In the genomic region with DNA sequence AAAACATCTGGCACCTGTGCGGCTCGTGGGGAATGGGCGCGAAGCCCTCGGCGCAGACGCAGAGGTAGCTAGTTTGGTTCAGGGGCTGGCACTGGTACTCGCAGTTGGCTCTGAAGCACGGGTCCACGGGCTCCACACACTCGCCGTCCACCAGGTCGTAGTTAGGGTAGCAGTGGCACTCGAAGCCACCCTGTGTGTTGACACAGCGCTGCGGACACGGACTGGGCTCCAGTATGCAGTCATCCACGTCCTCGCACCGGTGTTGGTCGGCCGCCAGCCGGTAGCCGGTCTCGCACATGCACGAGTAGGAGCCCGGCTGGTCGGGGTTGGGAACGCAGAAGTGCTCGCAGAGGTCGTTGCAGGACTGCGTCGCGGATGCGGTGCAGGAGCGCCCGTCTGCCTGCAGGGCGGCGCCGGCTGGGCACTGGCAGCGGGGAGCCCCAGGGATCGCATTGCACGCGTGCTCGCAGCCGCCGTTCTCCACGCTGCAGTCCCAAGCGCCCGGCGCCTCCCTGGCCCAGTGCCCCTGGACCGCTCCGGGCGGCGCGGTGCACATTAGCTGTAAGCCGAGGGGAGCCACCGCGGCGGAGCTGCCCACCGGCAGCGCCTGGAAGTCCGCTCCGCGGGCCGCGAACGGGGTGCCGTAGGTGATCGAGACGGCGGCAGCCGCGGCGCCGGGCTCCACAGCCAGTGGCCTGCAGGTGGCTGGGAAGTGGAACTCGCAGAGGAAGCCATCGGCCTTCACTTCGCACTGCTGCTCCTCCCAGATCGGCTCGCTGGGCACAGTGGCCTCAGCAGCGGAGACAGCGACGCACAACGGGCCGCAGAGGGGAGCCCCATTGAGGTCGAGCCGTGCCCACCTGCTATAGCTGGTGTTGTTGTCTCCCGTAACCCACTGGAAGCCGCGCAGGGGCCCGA, we compare ENCODE assay signal across 8 cellular contexts. TPM values are rescaled to one million over a fixed set of nuclear protein-coding genes. Genes with fewer than 3 reads are reported as not detected.
DNase-seq lines count a peak whose midpoint lies in the region; ATAC-seq, FAIRE-seq and TF ChIP-seq lines count a peak whose summit lies in the region.

No MANE protein-coding gene starts in this region.

- H3K4me1 ChIP-seq in iPS-15b (ENCODE audit: control insufficient read depth, insufficient read depth, low read length) (peaks cover 2% of the 10 kb centered on the region), skeletal muscle satellite cell (ENCODE audit: control insufficient read depth, insufficient read depth, low read length) (peaks cover 40% of the 10 kb centered on the region)

- DNase-seq in ELR (ENCODE audit: low read depth) (peak; percentile 14), NB4 (ENCODE audit: low read depth) (peak; percentile 89), astrocyte of the cerebellum (ENCODE audit: low read depth) (no peak), HTR-8/SVneo (ENCODE audit: insufficient read length, low spot score) (no peak)

- no peak for ATAC-seq in HG03460 (IDR thresholded peaks at IDR 0.05; ENCODE audit: unreplicated experiment)
- ATAC-seq in HG02763 (IDR thresholded peaks at IDR 0.05; ENCODE audit: unreplicated experiment): no peak

- TF ChIP-seq POLR2A in NB4 (IDR thresholded peaks at IDR 0.05; ENCODE audit: extremely low read depth, insufficient read length): no peak

- H3K9me3 ChIP-seq in iPS-15b (ENCODE audit: control insufficient read depth, insufficient read depth, low read length) (no peaks in the 10 kb centered on the region), skeletal muscle satellite cell (replicated peaks; ENCODE audit: low read length) (no peaks in the 10 kb centered on the region)

- FAIRE-seq in HTR-8/SVneo (lab: Jason Lieb, UNC): no peak

- no peaks in the 10 kb centered on the region for H3K36me3 ChIP-seq in iPS-15b (ENCODE audit: control insufficient read depth, insufficient read depth, low read length)
- H3K36me3 ChIP-seq in skeletal muscle satellite cell (ENCODE audit: insufficient read depth, low read length): no peaks in the 10 kb centered on the region

- in situ Hi-C loops in astrocyte of the cerebellum (cut with HindIII; ENCODE audit: low sequenced_read_pairs): loop anchor here (25.0 kb wide), 1 partner anchor 711 kb away; no protein-coding TSS in a partner anchor

- H3K4me2 ChIP-seq in skeletal muscle satellite cell (ENCODE audit: low read length): peak overlapping the region; percentile 88

- no peak overlapping the region for H3K9ac ChIP-seq in iPS-15b (ENCODE audit: low read depth, low read length)
- peak overlapping the region; percentile 63 for H3K9ac ChIP-seq in skeletal muscle satellite cell (ENCODE audit: low read depth, low read length)

- peak overlapping the region; percentile 78 for H3K4me3 ChIP-seq in NB4 (ENCODE audit: low read depth, low read length)
- peak overlapping the region; percentile 45 for H3K4me3 ChIP-seq in astrocyte of the cerebellum (ENCODE audit: low read depth, low read length)
- H3K4me3 ChIP-seq in iPS-15b (ENCODE audit: low read depth, low read length): peak overlapping the region; percentile 75
- H3K4me3 ChIP-seq in skeletal muscle satellite cell (ENCODE audit: low read length): peak overlapping the region; percentile 67

- TF ChIP-seq CTCF in NB4 (IDR thresholded peaks at IDR 0.05; ENCODE audit: low read depth, low read length) (peak; percentile 68), astrocyte of the cerebellum (IDR thresholded peaks at IDR 0.05; ENCODE audit: low read depth, low read length, missing control alignments) (peak; percentile 37)

- H3K27me3 ChIP-seq in iPS-15b (ENCODE audit: control insufficient read depth, insufficient read depth, low read length) (peaks cover 69% of the 10 kb centered on the region), skeletal muscle satellite cell (ENCODE audit: control insufficient read depth, insufficient read depth, low read length) (peaks cover 43% of the 10 kb centered on the region)

RNA-seq across cellular contexts. Expression of a gene that starts 0.9 kb away (rescaled TPM):
- 8.3 and 20.0 TPM in 2 replicates for total RNA-seq in skeletal muscle satellite cell (2012; rRNA removed)

RNA-seq across cellular contexts. Expression of a gene that starts 13.4 kb away (rescaled TPM):
- total RNA-seq in skeletal muscle satellite cell (2012; rRNA removed): not detected in 2 replicates

RNA-seq across cellular contexts. Expression of a gene that starts 37.6 kb away (rescaled TPM):
- under 0.01 TPM in 1 of 2 replicates, not detected in the other for total RNA-seq in skeletal muscle satellite cell (2012; rRNA removed)

Comparison
In these comparisons a context has a peak if more than half of its experiments do, and no peak if none do; other contexts are left out.
1. DNase-seq: peak in ELR (single experiment) and NB4 (single experiment); none in astrocyte of the cerebellum (single experiment) and HTR-8/SVneo (single experiment).
2. Peak in every context shown above with its lines, with median percentiles within 50 percentile points of each other: H3K4me3 ChIP-seq.